ENCODE assay signal across 8 cellular contexts in the genomic region with DNA sequence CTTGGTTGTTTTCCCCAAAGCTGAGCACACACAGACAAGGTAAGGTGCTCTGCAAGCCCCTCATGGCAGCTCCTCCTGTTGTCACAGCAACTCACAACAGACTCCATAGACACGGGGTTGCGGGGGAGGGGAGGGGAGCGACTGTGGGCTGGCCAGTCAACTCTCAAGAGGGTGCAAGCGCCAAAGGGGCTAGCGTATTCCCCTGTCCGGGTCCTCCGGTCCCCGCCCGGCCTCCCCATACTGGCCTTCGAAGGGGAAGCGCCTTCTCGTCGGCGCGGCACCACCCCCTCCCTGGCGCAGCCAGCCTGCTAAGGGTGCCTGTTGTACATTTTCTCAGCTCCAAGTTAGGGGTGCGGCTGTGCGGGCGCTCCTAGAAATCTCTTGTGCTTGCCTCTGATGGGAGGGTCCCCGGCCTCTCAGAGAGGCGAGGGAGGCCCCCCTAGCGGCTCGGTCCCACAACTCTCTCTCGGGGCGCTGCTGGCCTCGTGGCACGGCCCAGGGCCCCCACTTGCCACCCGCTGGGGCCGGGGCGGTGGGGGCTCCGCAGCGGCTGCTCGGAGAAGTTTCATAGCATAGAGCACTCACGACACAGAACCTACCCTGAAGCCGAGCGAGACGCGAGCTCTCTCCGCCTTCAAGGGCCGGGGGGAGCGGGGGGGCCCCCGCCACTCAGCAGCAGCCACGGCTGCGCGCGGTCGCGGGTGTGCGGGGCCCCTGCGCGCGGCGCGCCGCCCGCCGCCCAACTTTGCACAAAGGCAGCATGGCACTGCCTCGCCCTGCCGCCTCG. TPM values are rescaled to one million over a fixed set of nuclear protein-coding genes. Genes with fewer than 3 reads are reported as not detected.
DNase-seq lines count a peak whose midpoint lies in the region; TF ChIP-seq lines count a peak whose summit lies in the region.

No MANE protein-coding gene starts in this region.

- DNase-seq in NCI-H1417 (lab: John Stamatoyannopoulos, UW) (peak; percentile 52 to 76 (median 59)), NCI-H1417 treated with DMSO at 0.1 percent for 48 hours (lab: John Stamatoyannopoulos, UW) (no peak), GOT3 (lab: John Stamatoyannopoulos, UW) (peak; percentile 6), M059J (ENCODE audit: low read depth) (peak; percentile 66), fibroblast of gingiva (ENCODE audit: low read depth) (peak; percentile 55), mucosa of gallbladder (ENCODE audit: low spot score) (peak; percentile 56), type B pancreatic cell (ENCODE audit: extremely low spot score, unreplicated experiment) (peak; percentile 76)
- peak; percentile 62 for DNase-seq in activated CD8-positive, alpha-beta memory T cell treated with anti-CD3 and anti-CD28 coated beads for 24 hours

- H3K9me3 Mint-ChIP-seq in type B pancreatic cell = no peaks in the 10 kb centered on the region

- no peaks in the 10 kb centered on the region for H3K27me3 Mint-ChIP-seq in type B pancreatic cell

- TF ChIP-seq CTCF in type B pancreatic cell (conservative IDR thresholded peaks at IDR 0.05) = peak; percentile 37

- peak overlapping the region; percentile 89 for H3K27ac Mint-ChIP-seq in type B pancreatic cell

- peaks cover 34% of the 10 kb centered on the region for H3K4me1 Mint-ChIP-seq in type B pancreatic cell (ENCODE audit: unreplicated experiment)

- peaks cover 9% of the 10 kb centered on the region for H3K36me3 Mint-ChIP-seq in type B pancreatic cell

- H3K4me3 Mint-ChIP-seq in type B pancreatic cell = peak overlapping the region; percentile 97

RNA-seq across cellular contexts. Expression of a gene that starts 0.4 kb away (rescaled TPM):
- total RNA-seq in M059J (2014; rRNA removed; shearing (Covaris generic)) = 5.5 and 11.0 TPM in 2 replicates
- total RNA-seq in mucosa of gallbladder = 16.8 TPM
- 25.0 and 26.4 TPM in 2 replicates for total RNA-seq in type B pancreatic cell (ENCODE audit: low replicate concordance)
